16 cellular contexts compared by ENCODE assay signal in genomic region chr5:980941-981340, GRCh38. TPM values are rescaled to one million over a fixed set of nuclear protein-coding genes. Genes with fewer than 3 reads are reported as not detected.
DNase-seq lines count a peak whose midpoint lies in the region; ATAC-seq and TF ChIP-seq lines count a peak whose summit lies in the region.
"Had no signal": no experiment of that assay in that cellular context is flagged by ENCODE, and none has a peak within 500 bp of the region (broad histone marks: within the 10 kb centered on the region; RNA-seq: fewer than 3 reads in every experiment).

No MANE protein-coding gene starts in this region.

- peaks cover 0 to 77% (median 58%) of the 10 kb centered on the region in 10 experiments; a peak in 18 of 20 replicates for H3K4me1 ChIP-seq in BLaER1 treated with 17β-estradiol and CSF1 and Interleukin-3, amounts not matched to agents 10 nM and 100 nM
- H3K4me1 ChIP-seq in MM.1S (ENCODE audit: low read length), result no peaks in the 10 kb centered on the region
- peaks cover 25% of the 10 kb centered on the region for H3K4me1 ChIP-seq in ectodermal cell (ENCODE audit: control insufficient read depth, insufficient read depth, low read length)
- no peaks in the 10 kb centered on the region for H3K4me1 ChIP-seq in thyroid gland
- H3K4me1 ChIP-seq in lower lobe of right lung, result peaks cover 5% of the 10 kb centered on the region

- H3K4me1 Mint-ChIP-seq in progenitor cell of endocrine pancreas (ENCODE audit: low read depth), result no peaks in the 10 kb centered on the region
- peaks cover 7 to 18% (median 10%) of the 10 kb centered on the region in 3 donors for H3K4me1 Mint-ChIP-seq in T-cell

- no peak for TF ChIP-seq CTCF in MM.1S (IDR thresholded peaks at IDR 0.05; ENCODE audit: low read length)
- TF ChIP-seq CTCF in progenitor cell of endocrine pancreas (IDR thresholded peaks at IDR 0.05; ENCODE audit: unreplicated experiment), result no peak
- TF ChIP-seq CTCF in thyroid gland (IDR thresholded peaks at IDR 0.05), result no peak
- TF ChIP-seq CTCF in lower lobe of right lung (IDR thresholded peaks at IDR 0.05), result no peak

- no peak overlapping the region for H3K27ac ChIP-seq in BLaER1 treated with 17β-estradiol and CSF1 and Interleukin-3, amounts not matched to agents 10 nM and 100 nM
- no peak overlapping the region for H3K27ac ChIP-seq in MM.1S (ENCODE audit: low read length)
- peak overlapping the region; percentile 69 for H3K27ac ChIP-seq in ectodermal cell (ENCODE audit: insufficient read depth, low read depth, low read length, poor library complexity, severe bottlenecking)
- no peak overlapping the region for H3K27ac ChIP-seq in thyroid gland
- H3K27ac ChIP-seq in lower lobe of right lung, result no peak overlapping the region
- H3K27ac ChIP-seq: ovary had no signal

- H3K27me3 Mint-ChIP-seq in progenitor cell of endocrine pancreas, result peaks cover 22% of the 10 kb centered on the region
- peaks cover 5 to 16% of the 10 kb centered on the region in 2 donors for H3K27me3 Mint-ChIP-seq in T-cell

- no peak overlapping the region for H3K4me3 ChIP-seq in BLaER1 treated with 17β-estradiol and CSF1 and Interleukin-3, amounts not matched to agents 10 nM and 100 nM
- H3K4me3 ChIP-seq in MM.1S (ENCODE audit: low read length), result no peak overlapping the region
- H3K4me3 ChIP-seq in ectodermal cell (ENCODE audit: insufficient read depth, low read depth, low read length), result no peak overlapping the region
- H3K4me3 ChIP-seq in thyroid gland (replicated peaks in 1 of 3), result no peak overlapping the region
- no peak overlapping the region for H3K4me3 ChIP-seq in lower lobe of right lung
- H3K4me3 ChIP-seq: ovary had no signal

- 0 out of 22 replicates have a peak, but pooled peaks cover 0 to 2% (median 0%) of the 10 kb centered on the region in 11 experiments for H3K36me3 ChIP-seq in BLaER1 treated with 17β-estradiol and CSF1 and Interleukin-3, amounts not matched to agents 10 nM and 100 nM
- H3K36me3 ChIP-seq in MM.1S (replicated peaks; ENCODE audit: insufficient read depth, low read length) (no peaks in the 10 kb centered on the region), ectodermal cell (ENCODE audit: control insufficient read depth, insufficient read depth, low read length) (no peaks in the 10 kb centered on the region), thyroid gland (no peaks in the 10 kb centered on the region), lower lobe of right lung (no peaks in the 10 kb centered on the region)
- H3K36me3 ChIP-seq: ovary had no signal

- no peak for TF ChIP-seq POLR2A in thyroid gland (IDR thresholded peaks at IDR 0.05)

- DNase-seq in MM.1S (no peak), progenitor cell of endocrine pancreas (ENCODE audit: low spot score, unreplicated experiment) (no peak), NCI-H146 (lab: John Stamatoyannopoulos, UW) (no peak), thyroid gland (no peak), T-cell (no peak), lower lobe of right lung (no peak)
- DNase-seq: activated CD4-positive, alpha-beta T cell treated with anti-CD3 and anti-CD28 coated beads, Interleukin-2, amount 50 U/mL, for 48 hours; mesendoderm; NCI-H1694 treated with DMSO at 0.1 percent for 48 hours; NCI-H82; stimulated activated CD8-positive, alpha-beta memory T cell treated with anti-CD3 and anti-CD28 coated beads, Interleukin-4, amount 100 ng/mL, for 48 hours had no signal

- H3K9me2 ChIP-seq in MM.1S (replicated peaks; ENCODE audit: insufficient read depth, low read length), result no peaks in the 10 kb centered on the region

- CTCF ChIA-PET in T-cell (lab: Charles Lee), result no interaction called here

- H3K9ac ChIP-seq in BLaER1 treated with 17β-estradiol and CSF1 and Interleukin-3, amounts not matched to agents 10 nM and 100 nM, result no peak overlapping the region; a peak in 1 of 22 replicates
- no peak overlapping the region for H3K9ac ChIP-seq in MM.1S (ENCODE audit: low read length)

- H2AFZ ChIP-seq in MM.1S (ENCODE audit: low read length), result peak overlapping the region; percentile 10; the same call in 1 of the 2 replicates

- H3K4me3 Mint-ChIP-seq in progenitor cell of endocrine pancreas (ENCODE audit: low read depth) (no peak overlapping the region), T-cell (no peak overlapping the region)
- H3K4me3 Mint-ChIP-seq: activated T-helper 17 cell treated with anti-CD3 and anti-CD28 coated beads, Interleukin-2, amount 50 U/mL, for 72 hours; IgD-negative memory B cell had no signal

- intact Hi-C loops in thyroid gland (cut with DNase I) (no loop called here), lower lobe of right lung (cut with DNase I) (no loop called here)

- H3K4me2 ChIP-seq in BLaER1 treated with 17β-estradiol and CSF1 and Interleukin-3, amounts not matched to agents 10 nM and 100 nM, result peak overlapping the region in 9 of 11 experiments; percentile 29 to 72 (median 53); a peak in 17 of 22 replicates
- H3K4me2 ChIP-seq in MM.1S (ENCODE audit: low read depth, low read length), result peak overlapping the region; percentile 31; the same call in 1 of the 2 replicates

- H3K27ac Mint-ChIP-seq in progenitor cell of endocrine pancreas (peak overlapping the region; percentile 29), T-cell (no peak overlapping the region)
- H3K27ac Mint-ChIP-seq: activated T-helper 17 cell treated with anti-CD3 and anti-CD28 coated beads, Interleukin-2, amount 50 U/mL, for 72 hours; IgD-negative memory B cell had no signal

- no peaks in the 10 kb centered on the region for H3K27me3 ChIP-seq in BLaER1 treated with 17β-estradiol and CSF1 and Interleukin-3, amounts not matched to agents 10 nM and 100 nM
- peaks cover 37% of the 10 kb centered on the region for H3K27me3 ChIP-seq in MM.1S (replicated peaks; ENCODE audit: insufficient read depth, low read length)
- H3K27me3 ChIP-seq in ectodermal cell (ENCODE audit: control insufficient read depth, insufficient read depth, low read length, poor library complexity, severe bottlenecking), result no peaks in the 10 kb centered on the region
- H3K27me3 ChIP-seq in thyroid gland, result no peaks in the 10 kb centered on the region
- peaks cover 6% of the 10 kb centered on the region for H3K27me3 ChIP-seq in lower lobe of right lung (ENCODE audit: low read depth)
- H3K27me3 ChIP-seq: ovary had no signal

- H3K9me3 Mint-ChIP-seq in progenitor cell of endocrine pancreas (ENCODE audit: low read depth) (peaks cover 4% of the 10 kb centered on the region), T-cell (peaks cover 8 to 14% (median 10%) of the 10 kb centered on the region in 3 donors)

- H3K9me3 ChIP-seq in BLaER1 treated with 17β-estradiol and CSF1 and Interleukin-3, amounts not matched to agents 10 nM and 100 nM (replicated peaks in 1 of 11), result peaks cover 17 to 23% (median 19%) of the 10 kb centered on the region in 11 experiments
- H3K9me3 ChIP-seq in MM.1S (replicated peaks; ENCODE audit: insufficient read depth, low read length) (no peaks in the 10 kb centered on the region), ectodermal cell (ENCODE audit: control insufficient read depth, low read length) (no peaks in the 10 kb centered on the region), thyroid gland (no peaks in the 10 kb centered on the region), lower lobe of right lung (no peaks in the 10 kb centered on the region)
- H3K9me3 ChIP-seq: ovary had no signal

- 27 to 49% methylated on average over 3 to 5 of the region's 5 CpGs for WGBS in ectodermal cell, 2 experiments
- WGBS in thyroid gland, 2 donors, result 57 to 63% methylated on average over 5 of the region's 5 CpGs

- no peaks in the 10 kb centered on the region; a peak in 1 of 22 replicates for H4K20me1 ChIP-seq in BLaER1 treated with 17β-estradiol and CSF1 and Interleukin-3, amounts not matched to agents 10 nM and 100 nM
- H4K20me1 ChIP-seq in MM.1S (ENCODE audit: insufficient read depth, low read length), result no peaks in the 10 kb centered on the region

- H3F3A ChIP-seq in MM.1S (ENCODE audit: insufficient read depth, low read length), result no peaks in the 10 kb centered on the region; the same call in 1 of the 2 replicates

- no peaks in the 10 kb centered on the region for H3K36me3 Mint-ChIP-seq in progenitor cell of endocrine pancreas (ENCODE audit: insufficient read depth)
- no peaks in the 10 kb centered on the region for H3K36me3 Mint-ChIP-seq in T-cell
- H3K36me3 Mint-ChIP-seq: IgD-negative memory B cell had no signal

- ATAC-seq in T-cell (replicated peaks in 1 of 4) (no peak), lower lobe of right lung (no peak)
- ATAC-seq: activated T-helper 17 cell treated with anti-CD3 and anti-CD28 coated beads, Interleukin-2, amount 50 U/mL, for 72 hours had no signal

- POLR2A ChIA-PET in T-cell (lab: Charles Lee), result no interaction called here

- H3K79me2 ChIP-seq in MM.1S (ENCODE audit: low read length), result no peaks in the 10 kb centered on the region

RNA-seq across cellular contexts. Expression of gene NKD2, which starts 27.7 kb away (rescaled TPM):
- polyA plus RNA-seq in ectodermal cell (2013, experiment 1 of 4), result 8.9 TPM
- polyA plus RNA-seq in ectodermal cell (2013, experiment 2 of 4), result 4.5 TPM
- 6.8 TPM for polyA plus RNA-seq in ectodermal cell (2013, experiment 3 of 4)
- polyA plus RNA-seq in ectodermal cell (2013, experiment 4 of 4), result 7.4 TPM
- total RNA-seq in progenitor cell of endocrine pancreas (23.9 and 28.3 TPM in 2 replicates), thyroid gland (1 to 10 TPM in 3 of 4 donors, under 1 TPM in 1; 0.78 to 3.2 (median 1.6) TPM), T-cell (under 1 TPM in 2 of 5 donors, not detected in 3; 0.18 to 0.23 TPM), lower lobe of right lung (24.1 TPM)
- polyA plus RNA-seq: IgD-negative memory B cell had no signal
